ENCODE assay signal across 8 cellular contexts in the genomic region with DNA sequence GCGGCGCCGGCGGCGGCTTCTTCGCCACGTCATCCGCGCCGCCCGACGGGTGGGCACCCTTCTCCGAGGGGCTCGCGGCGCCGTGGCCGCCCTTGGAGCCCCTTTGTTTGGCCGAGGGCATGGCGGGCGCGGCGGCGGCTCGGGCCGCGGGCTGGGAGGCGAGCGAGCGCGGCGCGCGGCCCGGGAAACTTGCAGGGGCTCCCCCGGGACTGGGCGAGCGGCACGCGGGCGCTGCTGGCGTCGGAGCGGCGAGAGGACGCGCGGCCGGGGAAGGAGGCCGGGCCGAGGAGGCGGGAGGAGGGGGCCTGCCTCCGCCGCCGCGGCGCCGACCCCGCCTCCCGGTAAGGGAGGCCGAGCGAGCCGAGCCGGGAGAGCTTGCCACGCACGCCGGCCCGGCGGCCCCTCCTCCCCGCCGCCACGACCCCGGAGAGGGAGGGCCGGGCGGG. TPM values are rescaled to one million over a fixed set of nuclear protein-coding genes. Genes with fewer than 3 reads are reported as not detected.
DNase-seq lines count a peak whose midpoint lies in the region; ATAC-seq and TF ChIP-seq lines count a peak whose summit lies in the region.

A gene with protein sequence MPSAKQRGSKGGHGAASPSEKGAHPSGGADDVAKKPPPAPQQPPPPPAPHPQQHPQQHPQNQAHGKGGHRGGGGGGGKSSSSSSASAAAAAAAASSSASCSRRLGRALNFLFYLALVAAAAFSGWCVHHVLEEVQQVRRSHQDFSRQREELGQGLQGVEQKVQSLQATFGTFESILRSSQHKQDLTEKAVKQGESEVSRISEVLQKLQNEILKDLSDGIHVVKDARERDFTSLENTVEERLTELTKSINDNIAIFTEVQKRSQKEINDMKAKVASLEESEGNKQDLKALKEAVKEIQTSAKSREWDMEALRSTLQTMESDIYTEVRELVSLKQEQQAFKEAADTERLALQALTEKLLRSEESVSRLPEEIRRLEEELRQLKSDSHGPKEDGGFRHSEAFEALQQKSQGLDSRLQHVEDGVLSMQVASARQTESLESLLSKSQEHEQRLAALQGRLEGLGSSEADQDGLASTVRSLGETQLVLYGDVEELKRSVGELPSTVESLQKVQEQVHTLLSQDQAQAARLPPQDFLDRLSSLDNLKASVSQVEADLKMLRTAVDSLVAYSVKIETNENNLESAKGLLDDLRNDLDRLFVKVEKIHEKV (minus strand): TSS at position 290 of the 446 bp plus-strand sequence. CDS start 169 bp downstream, at position 121.

- TF ChIP-seq POLR2A in thyroid gland (IDR thresholded peaks at IDR 0.05): peak; percentile 62 to 86

- no peaks in the 10 kb centered on the region for H3K9me3 Mint-ChIP-seq in natural killer cell treated with Interleukin-12 subunit alpha and Interleukin-12 subunit beta and Interleukin-15 and Interleukin-18, amount 100 ng/mL, for 72 hours

- peak within 1 kb of the TSS; percentile 96 for H2AFZ ChIP-seq in PC-3 (ENCODE audit: low read length)

- H3K9me2 ChIP-seq in PC-3 (replicated peaks; ENCODE audit: low read length): no peaks in the 10 kb centered on the region

- H4K20me1 ChIP-seq in PC-3 (ENCODE audit: low read length): peaks cover 10% of the 10 kb centered on the region

- POLR2A ChIA-PET in PC-3 (lab: Charles Lee; ENCODE audit: unreplicated experiment): interaction anchor here (1.0 to 1.2 kb wide), 3 partner anchors 35 to 110 kb away, joined by 5 to 10 read pairs (median 9); a partner anchor contains a TSS

- 0% methylated on average over 7 to 10 of the region's 75 CpGs for WGBS in thyroid gland, 2 donors

- intact Hi-C loops in PC-3 (cut with micrococcal nuclease) (loop anchor here (1.0 to 5.0 kb wide), 3 partner anchors 40 to 110 kb away; a partner anchor contains a TSS), thyroid gland (cut with DNase I) (loop anchor here (10.0 kb wide), 1 partner anchor 107 kb away; a partner anchor contains a TSS)

- no TSS peak for BruUV-seq in PC-3 (replicated peaks; lab: Mats Ljungman, UMichigan)

- CTCF ChIA-PET in PC-3 (lab: Charles Lee): no interaction called here

- ATAC-seq in GM19025 (IDR thresholded peaks at IDR 0.05; ENCODE audit: low read depth, unreplicated experiment): peak; percentile 55
- peak; percentile 39 for ATAC-seq in HG03175 (IDR thresholded peaks at IDR 0.05; ENCODE audit: unreplicated experiment)
- ATAC-seq in PC-3: peak; percentile 63
- ATAC-seq in natural killer cell treated with Interleukin-12 subunit alpha and Interleukin-12 subunit beta and Interleukin-15 and Interleukin-18, amount 100 ng/mL, for 72 hours: peak; percentile 76 to 77

- no peaks in the 10 kb centered on the region for H3F3A ChIP-seq in PC-3 (ENCODE audit: low read length, unreplicated experiment)

- H3K4me1 ChIP-seq in PC-3 (ENCODE audit: insufficient read depth, low read length) (peaks cover 24% of the 10 kb centered on the region), thyroid gland (peaks cover 14 to 26% of the 10 kb centered on the region in 2 donors)

- H3K9me3 ChIP-seq in PC-3 (ENCODE audit: low read length): no peaks in the 10 kb centered on the region
- no peaks in the 10 kb centered on the region for H3K9me3 ChIP-seq in thyroid gland

- H3K36me3 ChIP-seq in PC-3 (ENCODE audit: low read depth, low read length) (peaks cover 13% of the 10 kb centered on the region; the same call in 1 of the 2 replicates), thyroid gland (no peaks in the 10 kb centered on the region)

- H3K27me3 ChIP-seq in PC-3 (ENCODE audit: low read length) (no peaks in the 10 kb centered on the region), thyroid gland (no peaks in the 10 kb centered on the region)

- no peak within 1 kb of the TSS for H3K27ac Mint-ChIP-seq in natural killer cell treated with Interleukin-12 subunit alpha and Interleukin-12 subunit beta and Interleukin-15 and Interleukin-18, amount 100 ng/mL, for 72 hours

- peak within 1 kb of the TSS; percentile 85 for H3K9ac ChIP-seq in PC-3 (ENCODE audit: low read length)

- no peaks in the 10 kb centered on the region for H3K36me3 Mint-ChIP-seq in natural killer cell treated with Interleukin-12 subunit alpha and Interleukin-12 subunit beta and Interleukin-15 and Interleukin-18, amount 100 ng/mL, for 72 hours

- TF ChIP-seq CTCF in PC-3 (conservative IDR thresholded peaks at IDR 0.05; ENCODE audit: low read depth, low read length) (no peak), thyroid gland (IDR thresholded peaks at IDR 0.05) (peak in 1 of 6 experiments; percentile 6)

- H3K27ac ChIP-seq in PC-3 (ENCODE audit: low read length) (peak within 1 kb of the TSS; percentile 93), thyroid gland (peak within 1 kb of the TSS; percentile 94)

- H3K4me3 Mint-ChIP-seq in natural killer cell treated with Interleukin-12 subunit alpha and Interleukin-12 subunit beta and Interleukin-15 and Interleukin-18, amount 100 ng/mL, for 72 hours: peak within 1 kb of the TSS; percentile 65

- H3K4me2 ChIP-seq in PC-3 (ENCODE audit: low read length): peak within 1 kb of the TSS; percentile 94

- H3K4me1 Mint-ChIP-seq in natural killer cell treated with Interleukin-12 subunit alpha and Interleukin-12 subunit beta and Interleukin-15 and Interleukin-18, amount 100 ng/mL, for 72 hours (ENCODE audit: low read depth in 2 of 2): peaks cover 7 to 10% of the 10 kb centered on the region in 2 donors

- H3K4me3 ChIP-seq in PC-3 (ENCODE audit: low read length): peak within 1 kb of the TSS; percentile 73
- peak within 1 kb of the TSS; percentile 43 to 81 (median 77) for H3K4me3 ChIP-seq in thyroid gland (replicated peaks in 1 of 3)

- H3K27me3 Mint-ChIP-seq in natural killer cell treated with Interleukin-12 subunit alpha and Interleukin-12 subunit beta and Interleukin-15 and Interleukin-18, amount 100 ng/mL, for 72 hours: peaks cover 0 to 15% of the 10 kb centered on the region in 2 donors

- DNase-seq in AG20443 (ENCODE audit: low spot score) (peak; percentile 94), PC-3 (peak; percentile 82), activated gamma-delta T cell treated with Interleukin-2 at 50 U/mL for 16 hours (peak; percentile 48), fibroblast of the conjunctiva (ENCODE audit: low read depth) (peak; percentile 69), thyroid gland (peak; percentile 84)
- peak; percentile 65 for DNase-seq in natural killer cell treated with Interleukin-12 subunit alpha and Interleukin-12 subunit beta and Interleukin-15 and Interleukin-18, amount 100 ng/mL, for 72 hours (ENCODE audit: low spot score)

- H3K79me2 ChIP-seq in PC-3 (ENCODE audit: low read length): peaks cover 42% of the 10 kb centered on the region

RNA-seq across cellular contexts. Expression of the gene that starts here (rescaled TPM):
- total RNA-seq in PC-3 (2014; rRNA removed) (76.3 and 99.1 TPM in 2 replicates), thyroid gland (10 to 100 TPM; 40.7 to 55.5 (median 48.9) TPM)
- total RNA-seq in natural killer cell treated with Interleukin-12 subunit alpha and Interleukin-12 subunit beta and Interleukin-15 and Interleukin-18, amount 100 ng/mL, for 72 hours: 1 to 10 TPM; 1.1 to 3.3 TPM

Comparison
In these comparisons a context has a peak if more than half of its experiments do, and no peak if none do; other contexts are left out.
1. Peak in every context shown above with its lines: DNase-seq, ATAC-seq, H3K4me3 ChIP-seq and H3K27ac ChIP-seq.
2. RNA of the gene that starts here (total RNA-seq): 76.3 to 99.1 TPM in PC-3 and 40.7 to 55.5 TPM in thyroid gland; 1.1 to 3.3 TPM in natural killer cell treated with Interleukin-12 subunit alpha and Interleukin-12 subunit beta and Interleukin-15 and Interleukin-18, amount 100 ng/mL, for 72 hours; every median in the first group is over 4 times any median in the second.